ENCODE assay signal across 9 cellular contexts in genomic region chr1:42756956-42757891, GRCh38. TPM values are rescaled to one million over a fixed set of nuclear protein-coding genes. Genes with fewer than 3 reads are reported as not detected.
A peak's percentile ranks its signal among the peaks of the same experiment; 100 is the strongest.
DNase-seq lines count a peak whose midpoint lies in the region; ATAC-seq and TF ChIP-seq lines count a peak whose summit lies in the region.
"Had no signal": no experiment of that assay in that cellular context is flagged by ENCODE, and none has a peak within 500 bp of the region (broad histone marks: within the 10 kb centered on the region; RNA-seq: fewer than 3 reads in every experiment).

No MANE protein-coding gene starts in this region.

- peaks cover 94% of the 10 kb centered on the region for H3K36me3 ChIP-seq in lower lobe of right lung

- peaks cover 7% of the 10 kb centered on the region for H3K4me1 ChIP-seq in lower lobe of right lung

- intact Hi-C loops in lower lobe of right lung (cut with DNase I): no loop called here

- DNase-seq in DMS 273 treated with DMSO at 0.1 percent for 48 hours (lab: John Stamatoyannopoulos, UW) (peak; percentile 11), HS-27A (ENCODE audit: low read depth) (peak; percentile 14), NOMO-1 treated with DMSO at 0.1 percent for 48 hours (lab: John Stamatoyannopoulos, UW; ENCODE audit: unreplicated experiment) (peak; percentile 73), cerebellum (ENCODE audit: low spot score) (peak; percentile 37), lower lobe of right lung (no peak), occipital lobe (lab: John Stamatoyannopoulos, UW) (no peak)

- ATAC-seq in lower lobe of right lung (peak; percentile 56 to 76), HG03342 (IDR thresholded peaks at IDR 0.05; ENCODE audit: unreplicated experiment) (no peak), HG02678 (IDR thresholded peaks at IDR 0.05; ENCODE audit: unreplicated experiment) (no peak)

- TF ChIP-seq CTCF in lower lobe of right lung (IDR thresholded peaks at IDR 0.05): peak; percentile 62

- H3K27ac ChIP-seq in lower lobe of right lung: no peak overlapping the region

- H3K9me3 ChIP-seq in lower lobe of right lung: no peaks in the 10 kb centered on the region

- no peak overlapping the region for H3K4me3 ChIP-seq in lower lobe of right lung

- H3K27me3 ChIP-seq in lower lobe of right lung (ENCODE audit: low read depth): no peaks in the 10 kb centered on the region

RNA-seq across cellular contexts. Expression of gene P3H1, which starts 9.6 kb away (rescaled TPM):
- total RNA-seq in cerebellum: 14.1 TPM
- 24.4 TPM for total RNA-seq in lower lobe of right lung
- 10.9 TPM for total RNA-seq in occipital lobe

RNA-seq across cellular contexts. Expression of gene C1orf50, which starts 9.8 kb away (rescaled TPM):
- total RNA-seq in cerebellum (9.2 TPM), lower lobe of right lung (5.6 TPM), occipital lobe (10.0 TPM)

RNA-seq across cellular contexts. Expression of gene CLDN19, which starts 17.2 kb away (rescaled TPM):
- total RNA-seq in cerebellum (not detected), lower lobe of right lung (not detected), occipital lobe (not detected)
- total RNA-seq: T-helper 2 cell treated with Interferon-gamma antibody and Interleukin-4, amounts not matched to agents 100 ng/mL and 5 ng/mL, for 36 hours had no signal

RNA-seq across cellular contexts. Expression of gene TMEM269, which starts 27.6 kb away (rescaled TPM):
- total RNA-seq in cerebellum (0.64 TPM), lower lobe of right lung (not detected), occipital lobe (0.47 TPM)

RNA-seq across cellular contexts. Expression of gene ERMAP, which starts 59.7 kb away (rescaled TPM):
- total RNA-seq in cerebellum (3.0 TPM), lower lobe of right lung (15.2 TPM), occipital lobe (1.9 TPM)

Comparison
In these comparisons a context has a peak if more than half of its experiments do, and no peak if none do; other contexts are left out.
1. DNase-seq: peak in DMS 273 treated with DMSO at 0.1 percent for 48 hours (single experiment), HS-27A (single experiment), NOMO-1 treated with DMSO at 0.1 percent for 48 hours (single experiment) and cerebellum (single experiment); none in lower lobe of right lung (single experiment) and occipital lobe (single experiment).
2. ATAC-seq: peak in lower lobe of right lung (2 of 2); none in HG03342 (single experiment) and HG02678 (single experiment).